ENCODE assay signal across 2 cellular contexts in the genomic region with DNA sequence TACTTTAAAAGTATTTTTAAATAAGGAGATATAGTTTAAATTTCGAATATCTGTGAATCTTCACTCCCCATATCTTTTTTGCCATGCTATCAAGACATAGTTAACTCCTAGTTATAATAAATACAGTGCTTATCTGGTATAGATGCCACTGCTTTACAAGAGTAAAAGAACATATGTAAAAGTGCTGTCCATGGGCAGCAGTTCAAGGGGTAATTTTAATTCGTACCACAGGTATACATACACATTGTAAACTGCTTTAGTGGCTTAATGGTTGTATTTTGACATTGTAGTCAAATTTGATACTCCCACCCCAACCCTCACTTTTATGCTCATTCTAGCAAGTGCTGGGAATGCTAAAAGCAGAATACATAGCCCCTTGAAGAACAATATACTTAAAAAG.
A peak's percentile ranks its signal among the peaks of the same experiment; 100 is the strongest.
TF ChIP-seq lines count a peak whose summit lies in the region.

No MANE protein-coding gene starts in this region.

TF ChIP-seq in A549, 52 proteins besides CTCF, POLR2A, EP300 and RAD21:
- TF ChIP-seq, protein P1, sequence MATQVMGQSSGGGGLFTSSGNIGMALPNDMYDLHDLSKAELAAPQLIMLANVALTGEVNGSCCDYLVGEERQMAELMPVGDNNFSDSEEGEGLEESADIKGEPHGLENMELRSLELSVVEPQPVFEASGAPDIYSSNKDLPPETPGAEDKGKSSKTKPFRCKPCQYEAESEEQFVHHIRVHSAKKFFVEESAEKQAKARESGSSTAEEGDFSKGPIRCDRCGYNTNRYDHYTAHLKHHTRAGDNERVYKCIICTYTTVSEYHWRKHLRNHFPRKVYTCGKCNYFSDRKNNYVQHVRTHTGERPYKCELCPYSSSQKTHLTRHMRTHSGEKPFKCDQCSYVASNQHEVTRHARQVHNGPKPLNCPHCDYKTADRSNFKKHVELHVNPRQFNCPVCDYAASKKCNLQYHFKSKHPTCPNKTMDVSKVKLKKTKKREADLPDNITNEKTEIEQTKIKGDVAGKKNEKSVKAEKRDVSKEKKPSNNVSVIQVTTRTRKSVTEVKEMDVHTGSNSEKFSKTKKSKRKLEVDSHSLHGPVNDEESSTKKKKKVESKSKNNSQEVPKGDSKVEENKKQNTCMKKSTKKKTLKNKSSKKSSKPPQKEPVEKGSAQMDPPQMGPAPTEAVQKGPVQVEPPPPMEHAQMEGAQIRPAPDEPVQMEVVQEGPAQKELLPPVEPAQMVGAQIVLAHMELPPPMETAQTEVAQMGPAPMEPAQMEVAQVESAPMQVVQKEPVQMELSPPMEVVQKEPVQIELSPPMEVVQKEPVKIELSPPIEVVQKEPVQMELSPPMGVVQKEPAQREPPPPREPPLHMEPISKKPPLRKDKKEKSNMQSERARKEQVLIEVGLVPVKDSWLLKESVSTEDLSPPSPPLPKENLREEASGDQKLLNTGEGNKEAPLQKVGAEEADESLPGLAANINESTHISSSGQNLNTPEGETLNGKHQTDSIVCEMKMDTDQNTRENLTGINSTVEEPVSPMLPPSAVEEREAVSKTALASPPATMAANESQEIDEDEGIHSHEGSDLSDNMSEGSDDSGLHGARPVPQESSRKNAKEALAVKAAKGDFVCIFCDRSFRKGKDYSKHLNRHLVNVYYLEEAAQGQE (IDR thresholded peaks at IDR 0.05) = 0 out of 2 replicates have a peak, but pooled peaks have one; percentile 36
- TF ChIP-seq MYC (IDR thresholded peaks at IDR 0.05; ENCODE audit: borderline replicate concordance, low read length) = no peak
TF ChIP-seq in A549: peak in this region for 1.

TF ChIP-seq in HEK293, 187 proteins besides CTCF, POLR2A, EP300 and RAD21 (continued from another document):
- TF ChIP-seq, protein P2, sequence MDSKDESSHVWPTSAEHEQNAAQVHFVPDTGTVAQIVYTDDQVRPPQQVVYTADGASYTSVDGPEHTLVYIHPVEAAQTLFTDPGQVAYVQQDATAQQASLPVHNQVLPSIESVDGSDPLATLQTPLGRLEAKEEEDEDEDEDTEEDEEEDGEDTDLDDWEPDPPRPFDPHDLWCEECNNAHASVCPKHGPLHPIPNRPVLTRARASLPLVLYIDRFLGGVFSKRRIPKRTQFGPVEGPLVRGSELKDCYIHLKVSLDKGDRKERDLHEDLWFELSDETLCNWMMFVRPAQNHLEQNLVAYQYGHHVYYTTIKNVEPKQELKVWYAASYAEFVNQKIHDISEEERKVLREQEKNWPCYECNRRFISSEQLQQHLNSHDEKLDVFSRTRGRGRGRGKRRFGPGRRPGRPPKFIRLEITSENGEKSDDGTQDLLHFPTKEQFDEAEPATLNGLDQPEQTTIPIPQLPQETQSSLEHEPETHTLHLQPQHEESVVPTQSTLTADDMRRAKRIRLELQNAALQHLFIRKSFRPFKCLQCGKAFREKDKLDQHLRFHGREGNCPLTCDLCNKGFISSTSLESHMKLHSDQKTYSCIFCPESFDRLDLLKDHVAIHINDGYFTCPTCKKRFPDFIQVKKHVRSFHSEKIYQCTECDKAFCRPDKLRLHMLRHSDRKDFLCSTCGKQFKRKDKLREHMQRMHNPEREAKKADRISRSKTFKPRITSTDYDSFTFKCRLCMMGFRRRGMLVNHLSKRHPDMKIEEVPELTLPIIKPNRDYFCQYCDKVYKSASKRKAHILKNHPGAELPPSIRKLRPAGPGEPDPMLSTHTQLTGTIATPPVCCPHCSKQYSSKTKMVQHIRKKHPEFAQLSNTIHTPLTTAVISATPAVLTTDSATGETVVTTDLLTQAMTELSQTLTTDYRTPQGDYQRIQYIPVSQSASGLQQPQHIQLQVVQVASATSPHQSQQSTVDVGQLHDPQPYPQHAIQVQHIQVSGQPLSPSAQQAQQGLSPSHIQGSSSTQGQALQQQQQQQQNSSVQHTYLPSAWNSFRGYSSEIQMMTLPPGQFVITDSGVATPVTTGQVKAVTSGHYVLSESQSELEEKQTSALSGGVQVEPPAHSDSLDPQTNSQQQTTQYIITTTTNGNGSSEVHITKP (tag by site-specific recombination; IDR thresholded peaks at IDR 0.05) = no peak
